Comparison of ENCODE assay signal across 8 cellular contexts in the genomic region with DNA sequence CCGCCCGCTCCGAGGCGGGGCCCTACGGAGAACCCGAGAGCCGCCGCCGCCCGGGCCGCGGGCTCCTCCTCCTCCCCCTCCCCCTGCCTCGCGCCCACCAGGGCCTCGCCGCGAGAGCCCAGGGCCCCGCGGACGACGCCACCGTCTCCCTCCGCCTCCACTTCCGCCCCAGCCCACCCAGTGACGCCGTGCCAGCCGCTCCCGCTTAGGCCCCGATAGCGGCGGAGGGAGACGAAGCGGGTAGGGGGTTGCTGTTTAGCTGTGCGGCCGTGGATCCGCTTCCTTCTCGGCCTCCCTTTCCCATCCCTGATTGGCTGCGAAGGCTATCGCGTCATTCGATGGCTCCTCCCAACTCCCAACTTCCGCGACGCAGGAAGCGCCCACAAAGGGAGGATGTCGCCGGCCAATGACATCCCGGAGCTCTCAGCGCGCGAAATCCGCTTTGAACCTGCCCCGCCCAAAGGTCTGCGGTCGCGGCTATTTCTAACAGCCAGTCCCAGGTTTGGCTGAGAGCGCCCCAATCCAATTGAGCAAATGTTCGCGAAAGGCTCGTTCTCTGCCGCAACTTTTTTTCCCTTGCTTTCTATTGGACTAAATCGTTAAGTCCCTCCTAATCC.
DNase-seq lines count a peak whose midpoint lies in the region; ATAC-seq and FAIRE-seq lines count a peak whose summit lies in the region.

Gene FAM76B (minus strand): TSS at position 277 of the 617 bp plus-strand sequence. CDS start 304 bp downstream, outside the sequence.

- peak within 1 kb of the TSS; percentile 100 for H3K27ac Mint-ChIP-seq in effector memory CD8-positive, alpha-beta T cell
- peak within 1 kb of the TSS; percentile 99 for H3K27ac Mint-ChIP-seq in memory B cell

- H3K4me3 Mint-ChIP-seq in effector memory CD8-positive, alpha-beta T cell = peak within 1 kb of the TSS; percentile 93 to 100
- H3K4me3 Mint-ChIP-seq in memory B cell = peak within 1 kb of the TSS; percentile 94

- H3K36me3 Mint-ChIP-seq in effector memory CD8-positive, alpha-beta T cell (ENCODE audit: insufficient read depth) = peaks cover 49% of the 10 kb centered on the region
- H3K36me3 Mint-ChIP-seq in memory B cell = peaks cover 12% of the 10 kb centered on the region

- H3K27me3 Mint-ChIP-seq in effector memory CD8-positive, alpha-beta T cell = no peaks in the 10 kb centered on the region
- no peaks in the 10 kb centered on the region for H3K27me3 Mint-ChIP-seq in memory B cell

- ATAC-seq in GM21367 (IDR thresholded peaks at IDR 0.05; ENCODE audit: unreplicated experiment) = peak; percentile 66
- peak; percentile 69 for ATAC-seq in effector memory CD8-positive, alpha-beta T cell (replicated peaks)
- ATAC-seq in memory B cell (ENCODE audit: low read depth) = peak; percentile 69

- H3K4me1 Mint-ChIP-seq in effector memory CD8-positive, alpha-beta T cell (ENCODE audit: low read depth in 2 of 2) = peaks cover 34 to 49% of the 10 kb centered on the region in 2 donors
- H3K4me1 Mint-ChIP-seq in memory B cell = peaks cover 27% of the 10 kb centered on the region

- DNase-seq in COLO829 (ENCODE audit: low spot score) (peak; percentile 93), HTR-8/SVneo (ENCODE audit: insufficient read length, low spot score) (peak; percentile 90), NOMO-1 treated with dmso at 0.1 percent for 144 hours (lab: John Stamatoyannopoulos, UW; ENCODE audit: unreplicated experiment) (peak; percentile 98), memory B cell (ENCODE audit: low spot score in 2 of 2) (peak; percentile 89 to 94)
- peak; percentile 77 to 95 (median 88) for DNase-seq in activated CD8-positive, alpha-beta memory T cell treated with anti-CD3 and anti-CD28 coated beads for 48 hours (ENCODE audit: low read depth in 2 of 3, low spot score in 2 of 3)
- peak; percentile 97 to 99 (median 98) for DNase-seq in effector memory CD8-positive, alpha-beta T cell
- DNase-seq in stimulated activated CD8-positive, alpha-beta memory T cell treated with anti-CD3 and anti-CD28 coated beads, Interleukin-12 subunit alpha, Interleukin-12 subunit beta, amount 100 ng/mL, for 24 hours (ENCODE audit: extremely low read depth) = peak; percentile 88

- FAIRE-seq in HTR-8/SVneo (lab: Jason Lieb, UNC) = peak; percentile 99

- no peaks in the 10 kb centered on the region for H3K9me3 Mint-ChIP-seq in effector memory CD8-positive, alpha-beta T cell
- no peaks in the 10 kb centered on the region for H3K9me3 Mint-ChIP-seq in memory B cell

Comparison
In these comparisons a context has a peak if more than half of its experiments do, and no peak if none do; other contexts are left out.
1. Peak in every context shown above with its lines: DNase-seq and ATAC-seq.